1 cellular context compared by ENCODE assay signal in the genomic region with DNA sequence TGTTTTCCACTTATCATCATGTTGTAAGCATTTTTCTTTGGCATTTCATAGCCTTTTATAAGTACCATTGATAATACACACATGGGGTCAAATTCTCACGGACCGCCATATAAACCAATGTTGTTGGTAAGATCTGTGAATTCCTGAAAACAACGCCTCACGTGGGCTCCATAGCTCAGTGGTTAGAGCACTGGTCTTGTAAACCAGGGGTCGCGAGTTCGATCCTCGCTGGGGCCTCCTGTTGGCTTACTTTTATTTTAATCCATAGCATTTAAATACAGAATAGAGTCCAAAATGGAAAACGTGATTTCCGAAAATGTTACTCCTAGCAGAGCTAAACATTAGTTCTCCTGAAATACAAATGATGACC.
TF ChIP-seq lines count a peak whose summit lies in the region.

No MANE protein-coding gene starts in this region.

TF ChIP-seq in SK-N-SH, 30 proteins besides CTCF, POLR2A, EP300 and RAD21 (continued from another document):
- TF ChIP-seq, protein P1, sequence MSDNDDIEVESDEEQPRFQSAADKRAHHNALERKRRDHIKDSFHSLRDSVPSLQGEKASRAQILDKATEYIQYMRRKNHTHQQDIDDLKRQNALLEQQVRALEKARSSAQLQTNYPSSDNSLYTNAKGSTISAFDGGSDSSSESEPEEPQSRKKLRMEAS (IDR thresholded peaks at IDR 0.05; ENCODE audit: low read depth), result no peak; the same call in 1 of the 2 replicates
- TF ChIP-seq FOSL2 (IDR thresholded peaks at IDR 0.05; ENCODE audit: borderline replicate concordance, low read depth), result peak; percentile 69
- TF ChIP-seq, protein P2, sequence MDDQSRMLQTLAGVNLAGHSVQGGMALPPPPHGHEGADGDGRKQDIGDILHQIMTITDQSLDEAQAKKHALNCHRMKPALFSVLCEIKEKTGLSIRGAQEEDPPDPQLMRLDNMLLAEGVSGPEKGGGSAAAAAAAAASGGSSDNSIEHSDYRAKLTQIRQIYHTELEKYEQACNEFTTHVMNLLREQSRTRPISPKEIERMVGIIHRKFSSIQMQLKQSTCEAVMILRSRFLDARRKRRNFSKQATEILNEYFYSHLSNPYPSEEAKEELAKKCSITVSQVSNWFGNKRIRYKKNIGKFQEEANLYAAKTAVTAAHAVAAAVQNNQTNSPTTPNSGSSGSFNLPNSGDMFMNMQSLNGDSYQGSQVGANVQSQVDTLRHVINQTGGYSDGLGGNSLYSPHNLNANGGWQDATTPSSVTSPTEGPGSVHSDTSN (IDR thresholded peaks at IDR 0.05), result no peak
- peak; percentile 92 for TF ChIP-seq TEAD4 (IDR thresholded peaks at IDR 0.05; ENCODE audit: borderline replicate concordance, insufficient read depth)
- TF ChIP-seq, protein P3, sequence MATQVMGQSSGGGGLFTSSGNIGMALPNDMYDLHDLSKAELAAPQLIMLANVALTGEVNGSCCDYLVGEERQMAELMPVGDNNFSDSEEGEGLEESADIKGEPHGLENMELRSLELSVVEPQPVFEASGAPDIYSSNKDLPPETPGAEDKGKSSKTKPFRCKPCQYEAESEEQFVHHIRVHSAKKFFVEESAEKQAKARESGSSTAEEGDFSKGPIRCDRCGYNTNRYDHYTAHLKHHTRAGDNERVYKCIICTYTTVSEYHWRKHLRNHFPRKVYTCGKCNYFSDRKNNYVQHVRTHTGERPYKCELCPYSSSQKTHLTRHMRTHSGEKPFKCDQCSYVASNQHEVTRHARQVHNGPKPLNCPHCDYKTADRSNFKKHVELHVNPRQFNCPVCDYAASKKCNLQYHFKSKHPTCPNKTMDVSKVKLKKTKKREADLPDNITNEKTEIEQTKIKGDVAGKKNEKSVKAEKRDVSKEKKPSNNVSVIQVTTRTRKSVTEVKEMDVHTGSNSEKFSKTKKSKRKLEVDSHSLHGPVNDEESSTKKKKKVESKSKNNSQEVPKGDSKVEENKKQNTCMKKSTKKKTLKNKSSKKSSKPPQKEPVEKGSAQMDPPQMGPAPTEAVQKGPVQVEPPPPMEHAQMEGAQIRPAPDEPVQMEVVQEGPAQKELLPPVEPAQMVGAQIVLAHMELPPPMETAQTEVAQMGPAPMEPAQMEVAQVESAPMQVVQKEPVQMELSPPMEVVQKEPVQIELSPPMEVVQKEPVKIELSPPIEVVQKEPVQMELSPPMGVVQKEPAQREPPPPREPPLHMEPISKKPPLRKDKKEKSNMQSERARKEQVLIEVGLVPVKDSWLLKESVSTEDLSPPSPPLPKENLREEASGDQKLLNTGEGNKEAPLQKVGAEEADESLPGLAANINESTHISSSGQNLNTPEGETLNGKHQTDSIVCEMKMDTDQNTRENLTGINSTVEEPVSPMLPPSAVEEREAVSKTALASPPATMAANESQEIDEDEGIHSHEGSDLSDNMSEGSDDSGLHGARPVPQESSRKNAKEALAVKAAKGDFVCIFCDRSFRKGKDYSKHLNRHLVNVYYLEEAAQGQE (IDR thresholded peaks at IDR 0.05; ENCODE audit: low read depth, low read length), result 0 out of 2 replicates have a peak, but pooled peaks have one; percentile 46
- TF ChIP-seq, protein P4, sequence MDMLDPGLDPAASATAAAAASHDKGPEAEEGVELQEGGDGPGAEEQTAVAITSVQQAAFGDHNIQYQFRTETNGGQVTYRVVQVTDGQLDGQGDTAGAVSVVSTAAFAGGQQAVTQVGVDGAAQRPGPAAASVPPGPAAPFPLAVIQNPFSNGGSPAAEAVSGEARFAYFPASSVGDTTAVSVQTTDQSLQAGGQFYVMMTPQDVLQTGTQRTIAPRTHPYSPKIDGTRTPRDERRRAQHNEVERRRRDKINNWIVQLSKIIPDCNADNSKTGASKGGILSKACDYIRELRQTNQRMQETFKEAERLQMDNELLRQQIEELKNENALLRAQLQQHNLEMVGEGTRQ (IDR thresholded peaks at IDR 0.05; ENCODE audit: borderline replicate concordance, low read depth, low read length), result peak; percentile 36; the same call in 1 of the 2 replicates
TF ChIP-seq in SK-N-SH: peak in this region for 6.
